Comparison of ENCODE assay signal across 2 cellular contexts in genomic region chr2:217357886-217358620, GRCh38.
TF ChIP-seq lines count a peak whose summit lies in the region.

No MANE protein-coding gene starts in this region.

TF ChIP-seq in IMR-90, 13 proteins besides CTCF, POLR2A, EP300 and RAD21:
- TF ChIP-seq MAZ (IDR thresholded peaks at IDR 0.05; ENCODE audit: borderline replicate concordance, low read depth, low read length) (no peak), NFE2L2 (IDR thresholded peaks at IDR 0.05; ENCODE audit: low read depth, low read length) (no peak), BHLHE40 (IDR thresholded peaks at IDR 0.05; ENCODE audit: low read depth, low read length) (no peak), RCOR1 (IDR thresholded peaks at IDR 0.05; ENCODE audit: insufficient replicate concordance, low read length) (no peak), MAFK (IDR thresholded peaks at IDR 0.05; ENCODE audit: low read depth, low read length) (no peak), RFX5 (IDR thresholded peaks at IDR 0.05; ENCODE audit: low read depth, low read length) (no peak), SMC3 (IDR thresholded peaks at IDR 0.05; ENCODE audit: low read depth, low read length) (no peak)
- TF ChIP-seq, protein P1, sequence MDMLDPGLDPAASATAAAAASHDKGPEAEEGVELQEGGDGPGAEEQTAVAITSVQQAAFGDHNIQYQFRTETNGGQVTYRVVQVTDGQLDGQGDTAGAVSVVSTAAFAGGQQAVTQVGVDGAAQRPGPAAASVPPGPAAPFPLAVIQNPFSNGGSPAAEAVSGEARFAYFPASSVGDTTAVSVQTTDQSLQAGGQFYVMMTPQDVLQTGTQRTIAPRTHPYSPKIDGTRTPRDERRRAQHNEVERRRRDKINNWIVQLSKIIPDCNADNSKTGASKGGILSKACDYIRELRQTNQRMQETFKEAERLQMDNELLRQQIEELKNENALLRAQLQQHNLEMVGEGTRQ (IDR thresholded peaks at IDR 0.05; ENCODE audit: low read depth, low read length): no peak
- TF ChIP-seq, protein P2, sequence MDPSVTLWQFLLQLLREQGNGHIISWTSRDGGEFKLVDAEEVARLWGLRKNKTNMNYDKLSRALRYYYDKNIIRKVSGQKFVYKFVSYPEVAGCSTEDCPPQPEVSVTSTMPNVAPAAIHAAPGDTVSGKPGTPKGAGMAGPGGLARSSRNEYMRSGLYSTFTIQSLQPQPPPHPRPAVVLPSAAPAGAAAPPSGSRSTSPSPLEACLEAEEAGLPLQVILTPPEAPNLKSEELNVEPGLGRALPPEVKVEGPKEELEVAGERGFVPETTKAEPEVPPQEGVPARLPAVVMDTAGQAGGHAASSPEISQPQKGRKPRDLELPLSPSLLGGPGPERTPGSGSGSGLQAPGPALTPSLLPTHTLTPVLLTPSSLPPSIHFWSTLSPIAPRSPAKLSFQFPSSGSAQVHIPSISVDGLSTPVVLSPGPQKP (IDR thresholded peaks at IDR 0.05; ENCODE audit: borderline replicate concordance, low read depth, low read length): no peak
TF ChIP-seq in IMR-90: peak in this region for 0.

TF ChIP-seq in H1, 55 proteins besides CTCF, POLR2A, EP300 and RAD21:
- TF ChIP-seq HDAC2 (IDR thresholded peaks at IDR 0.05; ENCODE audit: borderline replicate concordance in 1 of 2, low read depth in 2 of 2, low read length in 2 of 2): no peak
- no peak for TF ChIP-seq BACH1 (IDR thresholded peaks at IDR 0.05; ENCODE audit: low read length)
- 0 out of 2 replicates have a peak, but pooled peaks have one; percentile 23 for TF ChIP-seq TEAD4 (IDR thresholded peaks at IDR 0.05; ENCODE audit: low read depth, low read length)
